In genomic region chr1:48744032-48744431, GRCh38 we compare ENCODE assay signal across 23 cellular contexts. TPM values are rescaled to one million over a fixed set of nuclear protein-coding genes. Genes with fewer than 3 reads are reported as not detected.
DNase-seq lines count a peak whose midpoint lies in the region; ATAC-seq and TF ChIP-seq lines count a peak whose summit lies in the region.
"Had no signal": no experiment of that assay in that cellular context is flagged by ENCODE, and none has a peak within 500 bp of the region (broad histone marks: within the 10 kb centered on the region; RNA-seq: fewer than 3 reads in every experiment).

No MANE protein-coding gene starts in this region.

- H3K27ac Mint-ChIP-seq in progenitor cell of endocrine pancreas, result peak overlapping the region; percentile 90
- H3K27ac Mint-ChIP-seq: CD4-positive, alpha-beta memory T cell; T-helper 1 cell treated with Interleukin-12 subunit alpha and Interleukin-12 subunit beta and Interleukin-4 antibody, amounts not matched to agents 30 μg/mL and 1 μg/mL, for 36 hours had no signal

- no peak overlapping the region for H3K4me3 ChIP-seq in LNCaP clone FGC (ENCODE audit: low read depth, low read length)
- H3K4me3 ChIP-seq: BLaER1 treated with 17β-estradiol and CSF1 and Interleukin-3, amounts not matched to agents 10 nM and 100 nM; HAP-1; K562 had no signal

- no peak for TF ChIP-seq CTCF in LNCaP clone FGC (IDR thresholded peaks at IDR 0.05; ENCODE audit: control insufficient read depth, extremely low read depth, insufficient read depth)
- no peak for TF ChIP-seq CTCF in progenitor cell of endocrine pancreas (IDR thresholded peaks at IDR 0.05; ENCODE audit: unreplicated experiment)

- DNase-seq in SIG-M5 treated with dmso at 0.1 percent for 504 hours (lab: John Stamatoyannopoulos, UW; ENCODE audit: unreplicated experiment) (peak; percentile 22), SIG-M5 (lab: John Stamatoyannopoulos, UW) (no peak), LNCaP clone FGC (ENCODE audit: low read depth) (peak; percentile 18), NCI-H748 treated with DMSO at 0.1 percent for 48 hours (lab: John Stamatoyannopoulos, UW) (peak; percentile 26), progenitor cell of endocrine pancreas (ENCODE audit: low spot score, unreplicated experiment) (no peak), GOT3 (lab: John Stamatoyannopoulos, UW) (no peak), GM03348 (ENCODE audit: low spot score) (no peak)
- DNase-seq: ACHN; CD4-positive, alpha-beta memory T cell; DMS 273 treated with DMSO at 0.1 percent for 48 hours; GDM1; NCI-H1105; NCI-H187; NCI-H2227 treated with DMSO at 0.1 percent for 48 hours; NCI-H526; T1000 had no signal

- no peak for ATAC-seq in GM19397 (IDR thresholded peaks at IDR 0.05; ENCODE audit: unreplicated experiment)
- ATAC-seq: K562 had no signal

- H3K9me3 Mint-ChIP-seq in progenitor cell of endocrine pancreas (ENCODE audit: low read depth), result no peaks in the 10 kb centered on the region
- H3K9me3 Mint-ChIP-seq: T-helper 1 cell treated with Interleukin-12 subunit alpha and Interleukin-12 subunit beta and Interleukin-4 antibody, amounts not matched to agents 30 μg/mL and 1 μg/mL, for 36 hours had no signal

- H3K4me3 Mint-ChIP-seq in progenitor cell of endocrine pancreas (ENCODE audit: low read depth), result no peak overlapping the region
- H3K4me3 Mint-ChIP-seq: CD4-positive, alpha-beta memory T cell; T-helper 1 cell treated with Interleukin-12 subunit alpha and Interleukin-12 subunit beta and Interleukin-4 antibody, amounts not matched to agents 30 μg/mL and 1 μg/mL, for 36 hours had no signal

- peaks cover 36% of the 10 kb centered on the region for H3K36me3 Mint-ChIP-seq in progenitor cell of endocrine pancreas (ENCODE audit: insufficient read depth)
- H3K36me3 Mint-ChIP-seq: CD4-positive, alpha-beta memory T cell had no signal

- H3K27me3 Mint-ChIP-seq in progenitor cell of endocrine pancreas, result no peaks in the 10 kb centered on the region

- H3K4me1 Mint-ChIP-seq in progenitor cell of endocrine pancreas (ENCODE audit: low read depth), result peaks cover 24% of the 10 kb centered on the region
- H3K4me1 Mint-ChIP-seq: CD4-positive, alpha-beta memory T cell had no signal

RNA-seq across cellular contexts. Expression of gene BEND5, which starts 32.7 kb away (rescaled TPM):
- total RNA-seq in progenitor cell of endocrine pancreas, result 14.5 and 23.9 TPM in 2 replicates
- total RNA-seq: K562, OCI-LY7, SK-MEL-5 had no signal

Comparison
In these comparisons a context has a peak if more than half of its experiments do, and no peak if none do; other contexts are left out.
1. DNase-seq: peak in SIG-M5 treated with dmso at 0.1 percent for 504 hours (single experiment), LNCaP clone FGC (single experiment) and NCI-H748 treated with DMSO at 0.1 percent for 48 hours (single experiment); none in SIG-M5 (single experiment), progenitor cell of endocrine pancreas (single experiment), GOT3 (single experiment) and GM03348 (single experiment).